ENCODE assay signal across 1 cellular context in the genomic region with DNA sequence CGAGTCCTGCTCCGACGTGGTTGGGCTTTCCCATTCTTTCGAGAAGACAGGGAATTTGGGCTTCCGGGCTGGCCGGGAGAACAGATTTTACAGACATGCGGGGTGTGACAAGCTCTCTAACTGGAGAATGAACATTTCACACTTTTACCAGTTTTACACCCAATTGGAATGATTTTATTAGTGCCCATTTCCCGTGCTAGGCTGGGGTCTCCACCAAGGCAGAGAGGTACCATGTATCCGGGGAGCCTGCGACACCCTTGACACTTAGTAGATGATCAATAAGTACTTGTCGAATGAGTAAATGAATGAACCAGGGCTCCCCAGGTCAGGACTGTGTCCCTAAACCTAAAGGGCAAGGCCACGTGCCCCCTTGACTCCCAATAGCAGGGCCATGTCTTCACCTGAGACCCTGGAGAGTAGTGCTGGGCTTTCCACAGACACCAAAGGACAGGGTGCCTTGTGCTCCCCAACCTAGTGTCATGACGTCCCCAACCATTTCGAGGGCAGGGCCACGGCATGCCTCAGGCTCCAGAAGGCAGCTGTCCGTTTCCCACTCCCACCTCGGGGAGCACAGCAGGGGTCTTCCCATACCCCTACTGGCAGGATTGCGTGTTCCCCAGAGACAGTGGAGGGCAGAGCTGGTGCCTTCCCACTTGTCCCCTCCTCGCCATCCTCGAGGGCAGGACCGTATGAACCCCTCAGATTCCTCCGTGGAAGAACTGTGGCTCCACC.
TF ChIP-seq lines count a peak whose summit lies in the region.

No MANE protein-coding gene starts in this region.

TF ChIP-seq in endothelial cell of umbilical vein, 7 proteins besides CTCF, POLR2A, EP300 and RAD21:
- TF ChIP-seq FOS (IDR thresholded peaks at IDR 0.05; ENCODE audit: borderline replicate concordance, insufficient read depth, low read length) (no peak), GATA2 (IDR thresholded peaks at IDR 0.05; ENCODE audit: insufficient read depth, insufficient read length, low read depth, low read length) (no peak), MYC (IDR thresholded peaks at IDR 0.05; ENCODE audit: low read depth, low read length) (no peak), POLR2AphosphoS5 (IDR thresholded peaks at IDR 0.05; ENCODE audit: insufficient read depth, low read depth, low read length) (no peak), EZH2 (IDR thresholded peaks at IDR 0.05; ENCODE audit: borderline replicate concordance, low read depth, low read length, severe bottlenecking) (no peak), JUN (IDR thresholded peaks at IDR 0.05; ENCODE audit: borderline replicate concordance, insufficient read depth, insufficient read length, low read depth) (no peak)
- TF ChIP-seq, protein P1, sequence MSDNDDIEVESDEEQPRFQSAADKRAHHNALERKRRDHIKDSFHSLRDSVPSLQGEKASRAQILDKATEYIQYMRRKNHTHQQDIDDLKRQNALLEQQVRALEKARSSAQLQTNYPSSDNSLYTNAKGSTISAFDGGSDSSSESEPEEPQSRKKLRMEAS (IDR thresholded peaks at IDR 0.05; ENCODE audit: insufficient read depth, insufficient read length): no peak
TF ChIP-seq in endothelial cell of umbilical vein: peak in this region for 0.
